In genomic region chr1:235500971-235501540, GRCh38 we compare ENCODE assay signal across 15 cellular contexts. TPM values are rescaled to one million over a fixed set of nuclear protein-coding genes. Genes with fewer than 3 reads are reported as not detected.
DNase-seq lines count a peak whose midpoint lies in the region; ATAC-seq and TF ChIP-seq lines count a peak whose summit lies in the region.
"Had no signal": no experiment of that assay in that cellular context is flagged by ENCODE, and none has a peak within 500 bp of the region (broad histone marks: within the 10 kb centered on the region; RNA-seq: fewer than 3 reads in every experiment).

No MANE protein-coding gene starts in this region.

- CTCF ChIA-PET in PC-3 (lab: Charles Lee): no interaction called here

- no peak overlapping the region for H3K9ac ChIP-seq in PC-3 (ENCODE audit: low read length)

- H3K4me2 ChIP-seq in PC-3 (ENCODE audit: low read length): peak overlapping the region; percentile 34

- no peaks in the 10 kb centered on the region for H3K27me3 ChIP-seq in PC-3 (ENCODE audit: low read length)
- no peaks in the 10 kb centered on the region for H3K27me3 ChIP-seq in esophagus muscularis mucosa
- H3K27me3 ChIP-seq in Peyer's patch: no peaks in the 10 kb centered on the region
- H3K27me3 ChIP-seq: left lung had no signal

- no peak overlapping the region for H2AFZ ChIP-seq in PC-3 (ENCODE audit: low read length)

- peaks cover 10% of the 10 kb centered on the region for H3K36me3 Mint-ChIP-seq in HFFc6 (ENCODE audit: low read depth)
- H3K36me3 Mint-ChIP-seq: activated naive CD4-positive, alpha-beta T cell treated with anti-CD3 and anti-CD28 coated beads, Interleukin-2, amount 10 ng/mL, durations not matched to agents 7 days and 5 days; natural killer cell treated with Interleukin-12 subunit alpha and Interleukin-12 subunit beta and Interleukin-15 and Interleukin-18, amount 100 ng/mL, for 72 hours had no signal

- POLR2A ChIA-PET in PC-3 (lab: Charles Lee; ENCODE audit: unreplicated experiment): no interaction called here

- H3F3A ChIP-seq in PC-3 (ENCODE audit: low read length, unreplicated experiment): no peaks in the 10 kb centered on the region

- H3K36me3 ChIP-seq in PC-3 (ENCODE audit: low read depth, low read length): no peaks in the 10 kb centered on the region
- no peaks in the 10 kb centered on the region for H3K36me3 ChIP-seq in esophagus muscularis mucosa
- H3K36me3 ChIP-seq in Peyer's patch: no peaks in the 10 kb centered on the region
- H3K36me3 ChIP-seq: left lung had no signal

- intact Hi-C loops in PC-3 (cut with micrococcal nuclease): loop anchor here (5.0 kb wide), 1 partner anchor 34 kb away; no protein-coding TSS in a partner anchor
- intact Hi-C loops in esophagus muscularis mucosa (cut with DNase I): loop anchor here (10.0 kb wide), 2 partner anchors 176 to 564 kb away; partner anchors contain the start of genes ARID4B, GGPS1 and NID1

- peaks cover 7% of the 10 kb centered on the region; the same call in 1 of the 2 replicates for H4K20me1 ChIP-seq in PC-3 (ENCODE audit: low read length)

- H3K9me3 ChIP-seq in PC-3 (ENCODE audit: low read length): no peaks in the 10 kb centered on the region
- H3K9me3 ChIP-seq in esophagus muscularis mucosa: no peaks in the 10 kb centered on the region
- H3K9me3 ChIP-seq in Peyer's patch: no peaks in the 10 kb centered on the region
- H3K9me3 ChIP-seq: left lung had no signal

- no peak for TF ChIP-seq POLR2A in esophagus muscularis mucosa (IDR thresholded peaks at IDR 0.05; ENCODE audit: low read depth)
- TF ChIP-seq POLR2A in Peyer's patch (IDR thresholded peaks at IDR 0.05): no peak

- 0 out of 2 replicates have a peak overlapping the region, but pooled peaks have one; percentile 1 for H3K4me3 Mint-ChIP-seq in HFFc6
- H3K4me3 Mint-ChIP-seq: activated naive CD4-positive, alpha-beta T cell treated with anti-CD3 and anti-CD28 coated beads, Interleukin-2, amount 10 ng/mL, durations not matched to agents 7 days and 5 days; dendritic cell treated with granulocyte-macrophage colony-stimulating factor and Interleukin-4, amounts not matched to agents 40 ng/mL and 50 ng/mL, for 4 days; natural killer cell treated with Interleukin-12 subunit alpha and Interleukin-12 subunit beta and Interleukin-15 and Interleukin-18, amount 100 ng/mL, for 72 hours had no signal

- H3K27ac ChIP-seq in PC-3 (ENCODE audit: low read length) (no peak overlapping the region), esophagus muscularis mucosa (replicated peaks in 1 of 4) (peak overlapping the region; percentile 96 to 98 (median 98)), Peyer's patch (no peak overlapping the region)
- H3K27ac ChIP-seq: left lung had no signal

- no TSS peak for BruUV-seq in PC-3 (replicated peaks; lab: Mats Ljungman, UMichigan)

- peak overlapping the region; percentile 36; the same call in 1 of the 2 replicates for H3K27ac Mint-ChIP-seq in HFFc6
- H3K27ac Mint-ChIP-seq: activated naive CD4-positive, alpha-beta T cell treated with anti-CD3 and anti-CD28 coated beads, Interleukin-2, amount 10 ng/mL, durations not matched to agents 7 days and 5 days; dendritic cell treated with granulocyte-macrophage colony-stimulating factor and Interleukin-4, amounts not matched to agents 40 ng/mL and 50 ng/mL, for 4 days; natural killer cell treated with Interleukin-12 subunit alpha and Interleukin-12 subunit beta and Interleukin-15 and Interleukin-18, amount 100 ng/mL, for 72 hours had no signal

- TF ChIP-seq CTCF in HFFc6 (IDR thresholded peaks at IDR 0.05): no peak
- TF ChIP-seq CTCF in PC-3 (conservative IDR thresholded peaks at IDR 0.05; ENCODE audit: low read depth, low read length): no peak
- no peak for TF ChIP-seq CTCF in esophagus muscularis mucosa (IDR thresholded peaks at IDR 0.05)
- no peak for TF ChIP-seq CTCF in GM13976 (IDR thresholded peaks at IDR 0.05; ENCODE audit: borderline replicate concordance, control extremely low read depth, extremely low read depth, insufficient read depth, missing control alignments)
- TF ChIP-seq CTCF in Peyer's patch (IDR thresholded peaks at IDR 0.05): no peak

- no peaks in the 10 kb centered on the region for H3K27me3 Mint-ChIP-seq in HFFc6 (ENCODE audit: insufficient read depth)
- H3K27me3 Mint-ChIP-seq: dendritic cell treated with granulocyte-macrophage colony-stimulating factor and Interleukin-4, amounts not matched to agents 40 ng/mL and 50 ng/mL, for 4 days; natural killer cell treated with Interleukin-12 subunit alpha and Interleukin-12 subunit beta and Interleukin-15 and Interleukin-18, amount 100 ng/mL, for 72 hours had no signal

- DNase-seq in HFFc6 (peak; percentile 28), PC-3 (peak; percentile 56), esophagus muscularis mucosa (ENCODE audit: extremely low spot score) (no peak), renal cortical epithelial cell (ENCODE audit: low read depth) (peak; percentile 68), ureter (ENCODE audit: low spot score) (no peak), GM13976 (ENCODE audit: low spot score) (no peak), Peyer's patch (no peak)
- DNase-seq: activated CD8-positive, alpha-beta memory T cell treated with anti-CD3 and anti-CD28 coated beads for 24 hours; activated naive CD4-positive, alpha-beta T cell treated with anti-CD3 and anti-CD28 coated beads, Interleukin-2, amount 10 ng/mL, durations not matched to agents 7 days and 5 days; Karpas-422; left lung had no signal

- ATAC-seq in PC-3: no peak
- ATAC-seq in GM21529 (IDR thresholded peaks at IDR 0.05; ENCODE audit: unreplicated experiment): no peak
- ATAC-seq: left lung; natural killer cell treated with Interleukin-12 subunit alpha and Interleukin-12 subunit beta and Interleukin-15 and Interleukin-18, amount 100 ng/mL, for 72 hours; sciatic nerve had no signal

- no peaks in the 10 kb centered on the region for H3K9me3 Mint-ChIP-seq in HFFc6
- H3K9me3 Mint-ChIP-seq: activated naive CD4-positive, alpha-beta T cell treated with anti-CD3 and anti-CD28 coated beads, Interleukin-2, amount 10 ng/mL, durations not matched to agents 7 days and 5 days; dendritic cell treated with granulocyte-macrophage colony-stimulating factor and Interleukin-4, amounts not matched to agents 40 ng/mL and 50 ng/mL, for 4 days; natural killer cell treated with Interleukin-12 subunit alpha and Interleukin-12 subunit beta and Interleukin-15 and Interleukin-18, amount 100 ng/mL, for 72 hours had no signal

- H3K4me1 ChIP-seq in PC-3 (ENCODE audit: insufficient read depth, low read length) (peaks cover 15% of the 10 kb centered on the region), esophagus muscularis mucosa (peaks cover 21 to 54% (median 42%) of the 10 kb centered on the region in 4 donors), Peyer's patch (peaks cover 0 to 13% (median 0%) of the 10 kb centered on the region in 4 donors)

- H3K4me3 ChIP-seq in PC-3 (ENCODE audit: low read length): no peak overlapping the region
- no peak overlapping the region for H3K4me3 ChIP-seq in esophagus muscularis mucosa
- no peak overlapping the region for H3K4me3 ChIP-seq in Peyer's patch
- H3K4me3 ChIP-seq: left lung had no signal

- 75% methylated on average over 5 of the region's 5 CpGs for WGBS in esophagus muscularis mucosa

- H3K9me2 ChIP-seq in PC-3 (replicated peaks; ENCODE audit: low read length): no peaks in the 10 kb centered on the region

- in situ Hi-C loops in GM13976 (cut with MboI; ENCODE audit: low sequenced_read_pairs, unreplicated experiment): loop anchor here (25.0 kb wide), 2 partner anchors 286 to 461 kb away; no protein-coding TSS in a partner anchor

- peaks cover 36% of the 10 kb centered on the region for H3K4me1 Mint-ChIP-seq in HFFc6 (ENCODE audit: low read depth)

- H3K79me2 ChIP-seq in PC-3 (ENCODE audit: low read length): peaks cover 75% of the 10 kb centered on the region

- TF ChIP-seq EP300 in esophagus muscularis mucosa (IDR thresholded peaks at IDR 0.05): no peak

RNA-seq across cellular contexts. Expression of gene B3GALNT2, which starts 3.2 kb away (rescaled TPM):
- total RNA-seq in HFFc6 (2021; fragmentation: NEBNext Ultra II Directional; extraction: Animal tissue kit (Norgen Biotek cat#: 25700)): 10 to 100 TPM; 27.1 to 32.5 (median 29.6) TPM
- total RNA-seq in PC-3 (2014; rRNA removed) (26.4 and 27.3 TPM in 2 replicates), esophagus muscularis mucosa (10 to 100 TPM; 49.0 to 68.4 (median 55.5) TPM), renal cortical epithelial cell (44.3 and 52.3 TPM in 2 replicates), ureter (28.8 TPM), Peyer's patch (10 to 100 TPM; 13.2 to 53.1 (median 32.7) TPM)

Comparison
In these comparisons a context has a peak if more than half of its experiments do, and no peak if none do; other contexts are left out.
1. DNase-seq: peak in HFFc6 (single experiment), PC-3 (single experiment) and renal cortical epithelial cell (single experiment); none in esophagus muscularis mucosa (single experiment), ureter (single experiment), GM13976 (single experiment) and Peyer's patch (0 of 3).
2. H3K27ac ChIP-seq: peak in esophagus muscularis mucosa (4 of 4); none in PC-3 (single experiment) and Peyer's patch (0 of 4).